38 cellular contexts compared by ENCODE assay signal in the genomic region with DNA sequence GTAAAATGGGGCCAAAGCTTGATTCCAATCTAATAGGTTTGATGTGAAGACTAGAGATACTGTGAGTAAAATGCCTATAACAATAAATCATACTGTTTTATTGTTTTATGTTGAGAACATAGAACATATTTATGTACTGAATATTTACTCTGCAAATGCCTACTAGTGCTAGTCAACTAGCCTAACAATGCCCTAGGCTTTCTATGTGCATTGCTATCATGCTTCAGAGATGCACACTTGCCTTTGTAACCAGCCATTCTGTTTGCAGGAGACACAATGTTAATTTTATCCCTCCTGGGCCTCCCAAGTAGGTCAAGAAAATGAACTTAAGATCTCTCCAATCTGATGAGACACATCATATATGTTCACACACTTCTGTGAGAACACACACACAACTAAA.
"Had no signal": no experiment of that assay in that cellular context is flagged by ENCODE, and none has a peak within 500 bp of the region (broad histone marks: within the 10 kb centered on the region; RNA-seq: fewer than 3 reads in every experiment).

No MANE protein-coding gene starts in this region.

- H3K4me3 ChIP-seq: adrenal gland, body of pancreas, cardiac muscle cell had no signal

- ATAC-seq: activated T-cell treated with anti-CD3 and anti-CD28 coated beads, Interleukin-2, amount 50 U/mL, for 4 hours; body of pancreas; T-cell; T-helper 17 cell had no signal

- DNase-seq: activated B cell treated with CpG ODN at 0.5 μM for 24 hours; activated CD4-positive, alpha-beta memory T cell treated with anti-CD3 and anti-CD28 coated beads for 36 hours; activated CD4-positive, alpha-beta T cell treated with anti-CD3 and anti-CD28 coated beads for 4 hours; activated CD4-positive, alpha-beta T cell treated with anti-CD3 and anti-CD28 coated beads, Interleukin-2, amount 10 ng/mL, durations not matched to agents 24 days and 14 days; activated CD4-positive, alpha-beta T cell treated with anti-CD3 and anti-CD28 coated beads, Interleukin-2, amount 50 U/mL, for 1 hour; activated CD4-positive, alpha-beta T cell treated with anti-CD3 and anti-CD28 coated beads, Interleukin-2, amount 50 U/mL, for 4 hours; activated CD4-positive, CD25-positive, alpha-beta regulatory T cell treated with anti-CD3 and anti-CD28 coated beads, Interleukin-2, amount 50 U/mL, for 72 hours; activated CD8-positive, alpha-beta memory T cell treated with anti-CD3 and anti-CD28 coated beads, Interleukin-2, amount 50 U/mL, for 4 hours; activated CD8-positive, alpha-beta T cell treated with anti-CD3 and anti-CD28 coated beads for 36 hours; activated effector memory CD4-positive, alpha-beta T cell treated with anti-CD3 and anti-CD28 coated beads, Interleukin-2, amount 50 U/mL, for 16 hours; activated gamma-delta T cell treated with Interleukin-2 at 50 U/mL for 16 hours; activated naive CD4-positive, alpha-beta T cell; activated naive CD4-positive, alpha-beta T cell treated with anti-CD3 and anti-CD28 coated beads for 36 hours; activated naive CD4-positive, alpha-beta T cell treated with anti-CD3 and anti-CD28 coated beads, Interleukin-2, amount 50 U/mL, for 16 hours; activated naive CD8-positive, alpha-beta T cell treated with anti-CD3 and anti-CD28 coated beads for 36 hours; activated T-cell treated with anti-CD3 and anti-CD28 coated beads for 4 hours; activated T-cell treated with anti-CD3 and anti-CD28 coated beads, Interleukin-2, amount 50 U/mL, for 1 hour; activated T-cell treated with anti-CD3 and anti-CD28 coated beads, Interleukin-2, amount 50 U/mL, for 4 hours; activated T-cell treated with anti-CD3 and anti-CD28 coated beads, Interleukin-2, amount 50 U/mL, for 72 hours; adrenal gland; amniotic stem cell; aorta; body of pancreas; brain microvascular endothelial cell; caudate nucleus; cerebellar nuclear complex; T-cell; T-helper 17 cell; T1000 had no signal

- H3K27ac ChIP-seq: adrenal gland, body of pancreas, brain microvascular endothelial cell, cardiac muscle cell, VCaP had no signal

- FAIRE-seq: astrocyte, bronchial epithelial cell, TTC549 had no signal

- H3K36me3 ChIP-seq: adrenal gland, brain microvascular endothelial cell, cardiac muscle cell had no signal

- H3K27ac Mint-ChIP-seq: activated B cell treated with CpG ODN at 0.5 μM for 24 hours; activated CD4-positive, alpha-beta memory T cell treated with anti-CD3 and anti-CD28 coated beads for 36 hours; activated CD4-positive, alpha-beta T cell treated with anti-CD3 and anti-CD28 coated beads, Interleukin-2, amount 10 ng/mL, durations not matched to agents 24 days and 14 days; activated CD8-positive, alpha-beta T cell treated with anti-CD3 and anti-CD28 coated beads for 36 hours; activated naive CD4-positive, alpha-beta T cell treated with anti-CD3 and anti-CD28 coated beads for 36 hours; activated naive CD4-positive, alpha-beta T cell treated with anti-CD3 and anti-CD28 coated beads, Interleukin-2, amount 50 U/mL, for 72 hours; activated naive CD8-positive, alpha-beta T cell treated with anti-CD3 and anti-CD28 coated beads for 36 hours; activated T-cell treated with anti-CD3 and anti-CD28 coated beads, Interleukin-2, amount 50 U/mL, for 72 hours; activated T-helper 1 cell treated with anti-CD3 and anti-CD28 coated beads, Interleukin-12 subunit alpha, Interleukin-12 subunit beta, Interleukin-2, Interleukin-4 antibody, amounts not matched to agents 30 ng/mL and 10 ng/mL and 1 ng/mL, durations not matched to agents 14 hours and 24 hours and 36 hours; activated T-helper 17 cell treated with anti-CD3 and anti-CD28 coated beads, Interleukin-2, amount 50 U/mL, for 72 hours; T-cell; T-helper 17 cell had no signal

- H3K27me3 ChIP-seq: adrenal gland, body of pancreas, brain microvascular endothelial cell, cardiac muscle cell had no signal

- H3K9me3 ChIP-seq: adrenal gland, body of pancreas had no signal

- H3K4me1 Mint-ChIP-seq: activated B cell treated with CpG ODN at 0.5 μM for 24 hours; activated CD4-positive, alpha-beta T cell treated with anti-CD3 and anti-CD28 coated beads, Interleukin-2, amount 10 ng/mL, durations not matched to agents 24 days and 14 days; activated naive CD8-positive, alpha-beta T cell treated with anti-CD3 and anti-CD28 coated beads for 36 hours; activated T-helper 17 cell treated with anti-CD3 and anti-CD28 coated beads, Interleukin-2, amount 50 U/mL, for 72 hours; central memory CD8-positive, alpha-beta T cell; T-cell; T-helper 17 cell had no signal

- H3K4me1 ChIP-seq: adrenal gland, body of pancreas had no signal

- H3K36me3 Mint-ChIP-seq: activated CD4-positive, alpha-beta memory T cell treated with anti-CD3 and anti-CD28 coated beads for 36 hours; T-cell had no signal

- H3K27me3 Mint-ChIP-seq: activated B cell treated with CpG ODN at 0.5 μM for 24 hours; activated CD4-positive, alpha-beta memory T cell treated with anti-CD3 and anti-CD28 coated beads for 36 hours; activated CD4-positive, alpha-beta T cell treated with anti-CD3 and anti-CD28 coated beads, Interleukin-2, amount 10 ng/mL, durations not matched to agents 24 days and 14 days; T-cell; T-helper 17 cell had no signal

- H3K9me3 Mint-ChIP-seq: activated B cell treated with CpG ODN at 0.5 μM for 24 hours had no signal

- H3K4me3 Mint-ChIP-seq: activated B cell treated with CpG ODN at 0.5 μM for 24 hours; activated CD4-positive, alpha-beta memory T cell treated with anti-CD3 and anti-CD28 coated beads for 36 hours; activated CD4-positive, alpha-beta T cell treated with anti-CD3 and anti-CD28 coated beads, Interleukin-2, amount 10 ng/mL, durations not matched to agents 24 days and 14 days; activated CD8-positive, alpha-beta T cell treated with anti-CD3 and anti-CD28 coated beads for 36 hours; activated naive CD4-positive, alpha-beta T cell treated with anti-CD3 and anti-CD28 coated beads for 36 hours; activated naive CD8-positive, alpha-beta T cell treated with anti-CD3 and anti-CD28 coated beads for 36 hours; activated T-cell treated with anti-CD3 and anti-CD28 coated beads, Interleukin-2, amount 50 U/mL, for 4 hours; activated T-cell treated with anti-CD3 and anti-CD28 coated beads, Interleukin-2, amount 50 U/mL, for 72 hours; activated T-helper 1 cell treated with anti-CD3 and anti-CD28 coated beads, Interleukin-12 subunit alpha, Interleukin-12 subunit beta, Interleukin-2, Interleukin-4 antibody, amounts not matched to agents 30 ng/mL and 10 ng/mL and 1 ng/mL, durations not matched to agents 14 hours and 24 hours and 36 hours; activated T-helper 17 cell treated with anti-CD3 and anti-CD28 coated beads, Interleukin-2, amount 50 U/mL, for 72 hours; central memory CD8-positive, alpha-beta T cell; T-cell; T-helper 17 cell had no signal
